Comparison of ENCODE assay signal across 10 cellular contexts in the genomic region with DNA sequence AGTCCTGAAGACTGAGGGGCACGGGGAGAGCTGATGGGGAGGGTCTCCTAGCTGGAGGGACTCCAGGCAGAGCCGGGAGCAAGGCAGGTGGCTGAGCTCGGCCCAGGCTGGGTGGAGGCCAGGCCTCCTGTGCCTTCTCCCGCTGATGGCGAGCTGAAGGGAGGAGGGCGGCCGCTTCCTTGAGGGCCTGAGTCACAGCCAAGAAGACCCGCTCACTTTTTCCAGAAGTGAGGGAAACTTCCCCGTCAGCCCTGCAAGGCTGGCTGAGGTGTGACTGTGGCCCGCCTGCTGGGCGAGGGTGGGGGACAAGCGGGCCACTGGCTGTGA. TPM values are rescaled to one million over a fixed set of nuclear protein-coding genes. Genes with fewer than 3 reads are reported as not detected.
A peak's percentile ranks its signal among the peaks of the same experiment; 100 is the strongest.
DNase-seq lines count a peak whose midpoint lies in the region; ATAC-seq, FAIRE-seq and TF ChIP-seq lines count a peak whose summit lies in the region.
"Had no signal": no experiment of that assay in that cellular context is flagged by ENCODE, and none has a peak within 500 bp of the region (broad histone marks: within the 10 kb centered on the region; RNA-seq: fewer than 3 reads in every experiment).

No MANE protein-coding gene starts in this region.

- peak overlapping the region; percentile 75 for H2AFZ ChIP-seq in keratinocyte (ENCODE audit: control insufficient read depth, low read length)
- no peak overlapping the region for H2AFZ ChIP-seq in Karpas-422 (ENCODE audit: low read length)

- H3K79me2 ChIP-seq in keratinocyte (ENCODE audit: control insufficient read depth, insufficient read depth, low read length): no peaks in the 10 kb centered on the region
- H3K79me2 ChIP-seq in Karpas-422 (ENCODE audit: low read length): no peaks in the 10 kb centered on the region

- peak overlapping the region; percentile 31 for H3K27ac ChIP-seq in keratinocyte (ENCODE audit: control insufficient read depth, insufficient read depth, low read length)
- H3K27ac ChIP-seq in Karpas-422 (ENCODE audit: low read length): no peak overlapping the region

- H3K4me3 ChIP-seq in keratinocyte (ENCODE audit: control insufficient read depth in 2 of 3, extremely low read depth in 1 of 3, insufficient read depth in 2 of 3, low read depth in 1 of 3, low read length in 3 of 3): peak overlapping the region in 1 of 3 experiments; percentile 27
- H3K4me3 ChIP-seq in Karpas-422 (ENCODE audit: low read length): no peak overlapping the region

- no peak for TF ChIP-seq CTCF in keratinocyte (optimal IDR thresholded peaks at IDR 0.05 in 1 of 3, IDR thresholded peaks at IDR 0.05 in 1 of 3, conservative IDR thresholded peaks at IDR 0.05 in 1 of 3; ENCODE audit: extremely low read depth in 1 of 3, insufficient read depth in 2 of 3, low read length in 3 of 3)

- H3K9ac ChIP-seq in keratinocyte (ENCODE audit: control insufficient read depth, extremely low read depth, insufficient read depth, low read length) (peak overlapping the region; percentile 52), Karpas-422 (ENCODE audit: low read length) (no peak overlapping the region)

- peak overlapping the region; percentile 56 for H3K4me2 ChIP-seq in keratinocyte (ENCODE audit: control insufficient read depth, extremely low read depth, insufficient read depth, low read depth, low read length)
- H3K4me2 ChIP-seq in Karpas-422 (ENCODE audit: low read depth, low read length, poor library complexity, severe bottlenecking): no peak overlapping the region

- FAIRE-seq in keratinocyte (lab: Jason Lieb, UNC): no peak
- FAIRE-seq: TTC549 had no signal

- dilution Hi-C loops in keratinocyte (cut with MboI; ENCODE audit: extremely low pct_ligation_motif_present, low sequenced_read_pairs): no loop called here

- no peaks in the 10 kb centered on the region for H3K9me2 ChIP-seq in Karpas-422 (replicated peaks; ENCODE audit: insufficient read depth, low read length)

- H3K4me1 ChIP-seq in keratinocyte (ENCODE audit: control insufficient read depth, extremely low read depth, insufficient read depth, low read length) (peaks cover 27% of the 10 kb centered on the region), Karpas-422 (ENCODE audit: low read length) (peaks cover 5% of the 10 kb centered on the region; the same call in 1 of the 2 replicates)

- no peaks in the 10 kb centered on the region for H3K9me3 ChIP-seq in keratinocyte (ENCODE audit: control insufficient read depth, low read depth, low read length)
- no peaks in the 10 kb centered on the region for H3K9me3 ChIP-seq in Karpas-422 (ENCODE audit: low read length)

- H3K36me3 ChIP-seq in keratinocyte (ENCODE audit: control insufficient read depth in 2 of 2, extremely low read depth in 1 of 2, insufficient read depth in 2 of 2, low read length in 2 of 2) (no peaks in the 10 kb centered on the region), Karpas-422 (ENCODE audit: insufficient read depth, low read length) (no peaks in the 10 kb centered on the region)

- H4K20me1 ChIP-seq in keratinocyte (ENCODE audit: control insufficient read depth, extremely low read depth, insufficient read depth, low read length): no peaks in the 10 kb centered on the region
- no peaks in the 10 kb centered on the region for H4K20me1 ChIP-seq in Karpas-422 (ENCODE audit: insufficient read depth, low read depth, low read length)

- peak; percentile 78 for DNase-seq in activated effector memory CD4-positive, alpha-beta T cell treated with anti-CD3 and anti-CD28 coated beads, Interleukin-2, amount 50 U/mL, for 16 hours
- no peak for DNase-seq in activated effector memory CD4-positive, alpha-beta T cell treated with Interleukin-2 at 50 U/mL for 16 hours
- peak; percentile 66 for DNase-seq in activated naive CD4-positive, alpha-beta T cell treated with anti-CD3 and anti-CD28 coated beads, Interleukin-2, amount 50 U/mL, for 16 hours
- no peak for DNase-seq in keratinocyte (ENCODE audit: low read depth, low spot score)
- DNase-seq in stimulated activated CD4-positive, alpha-beta T cell treated with anti-CD3 and anti-CD28 coated beads, Interleukin-4, amount 100 ng/mL, for 4 hours: peak; percentile 52 to 68
- DNase-seq in Karpas-422: no peak
- DNase-seq: DND-41 had no signal

- no peak for ATAC-seq in HG03196 (IDR thresholded peaks at IDR 0.05; ENCODE audit: unreplicated experiment)
- no peak for ATAC-seq in GM21423 (IDR thresholded peaks at IDR 0.05; ENCODE audit: unreplicated experiment)

- H3K9me1 ChIP-seq in keratinocyte (ENCODE audit: control insufficient read depth, extremely low read depth, insufficient read depth, low read length): no peaks in the 10 kb centered on the region

- H3K27me3 ChIP-seq in keratinocyte (ENCODE audit: control insufficient read depth, extremely low read depth, insufficient read depth, low read length) (no peaks in the 10 kb centered on the region), Karpas-422 (ENCODE audit: low read length) (no peaks in the 10 kb centered on the region)

RNA-seq across cellular contexts. Expression of gene VWA1, which starts 1.7 kb away (rescaled TPM):
- 5.0 to 6.7 TPM (median 6.5 TPM) in 3 replicates for polyA plus RNA-seq in keratinocyte
- 0.79 TPM for polyA plus RNA-seq in keratinocyte (2011; ENCODE audit: low read depth)
- polyA plus RNA-seq in keratinocyte (2011; cell fraction: cytosol; rRNA removed): 1.4 and 3.9 TPM in 2 replicates
- 5.0 and 8.3 TPM in 2 replicates for polyA plus RNA-seq in keratinocyte (2011; cell fraction: nucleus; rRNA removed)
- 3.7 and 16.1 TPM in 2 replicates for polyA plus RNA-seq in keratinocyte (2012; ENCODE audit: low replicate concordance)
- 1.7 to 3.9 TPM (median 2.3 TPM) in 3 replicates for polyA minus RNA-seq in keratinocyte
- polyA minus RNA-seq in keratinocyte (2011; cell fraction: cytosol; rRNA and poly(A)+ RNA removed): 10.6 TPM
- 4.7 and 7.9 TPM in 2 replicates for polyA minus RNA-seq in keratinocyte (2011; cell fraction: nucleus; rRNA and poly(A)+ RNA removed)
- not detected in 2 replicates for total RNA-seq in Karpas-422 (2014; rRNA removed; shearing (Covaris generic); ENCODE audit: low replicate concordance)

RNA-seq across cellular contexts. Expression of gene ANKRD65, which starts 12.7 kb away (rescaled TPM):
- polyA plus RNA-seq in keratinocyte: 4.6 to 6.5 TPM (median 5.1 TPM) in 3 replicates
- polyA plus RNA-seq in keratinocyte (2011; ENCODE audit: low read depth): 0.45 TPM
- polyA plus RNA-seq in keratinocyte (2011; cell fraction: cytosol; rRNA removed): 2.9 and 4.5 TPM in 2 replicates
- polyA plus RNA-seq in keratinocyte (2011; cell fraction: nucleus; rRNA removed): 4.0 and 5.7 TPM in 2 replicates
- 2.4 and 7.2 TPM in 2 replicates for polyA plus RNA-seq in keratinocyte (2012; ENCODE audit: low replicate concordance)
- polyA minus RNA-seq in keratinocyte: 0.64 to 1.9 TPM (median 1.0 TPM) in 3 replicates
- 6.5 TPM for polyA minus RNA-seq in keratinocyte (2011; cell fraction: cytosol; rRNA and poly(A)+ RNA removed)
- polyA minus RNA-seq in keratinocyte (2011; cell fraction: nucleus; rRNA and poly(A)+ RNA removed): 0.62 and 1.6 TPM in 2 replicates
- not detected in 2 replicates for total RNA-seq in Karpas-422 (2014; rRNA removed; shearing (Covaris generic); ENCODE audit: low replicate concordance)

RNA-seq across cellular contexts. Expression of gene ATAD3C, which starts 15.7 kb away (rescaled TPM):
- polyA plus RNA-seq in keratinocyte: 0.39 to 0.72 TPM (median 0.45 TPM) in 3 replicates
- not detected for polyA plus RNA-seq in keratinocyte (2011; ENCODE audit: low read depth)
- 0.26 and 0.73 TPM in 2 replicates for polyA plus RNA-seq in keratinocyte (2011; cell fraction: cytosol; rRNA removed)
- polyA plus RNA-seq in keratinocyte (2011; cell fraction: nucleus; rRNA removed): 0.13 and 0.16 TPM in 2 replicates
- 0.42 and 0.49 TPM in 2 replicates for polyA plus RNA-seq in keratinocyte (2012; ENCODE audit: low replicate concordance)
- polyA minus RNA-seq in keratinocyte: 0.45 TPM in 1 of 3 replicates, not detected in the others
- not detected for polyA minus RNA-seq in keratinocyte (2011; cell fraction: cytosol; rRNA and poly(A)+ RNA removed)
- polyA minus RNA-seq in keratinocyte (2011; cell fraction: nucleus; rRNA and poly(A)+ RNA removed): not detected in 2 replicates
- total RNA-seq in Karpas-422 (2014; rRNA removed; shearing (Covaris generic); ENCODE audit: low replicate concordance): 0.51 TPM in 1 of 2 replicates, not detected in the other

RNA-seq across cellular contexts. Expression of gene MRPL20, which starts 26.7 kb away (rescaled TPM):
- polyA plus RNA-seq in keratinocyte: 94.3 to 169 TPM (median 133 TPM) in 3 replicates
- polyA plus RNA-seq in keratinocyte (2011; ENCODE audit: low read depth): 31.7 TPM
- polyA plus RNA-seq in keratinocyte (2011; cell fraction: cytosol; rRNA removed): 121 and 139 TPM in 2 replicates
- polyA plus RNA-seq in keratinocyte (2011; cell fraction: nucleus; rRNA removed): 71.0 and 73.2 TPM in 2 replicates
- polyA plus RNA-seq in keratinocyte (2012; ENCODE audit: low replicate concordance): 118 and 167 TPM in 2 replicates
- polyA minus RNA-seq in keratinocyte: 42.8 to 84.5 TPM (median 75.4 TPM) in 3 replicates
- 137 TPM for polyA minus RNA-seq in keratinocyte (2011; cell fraction: cytosol; rRNA and poly(A)+ RNA removed)
- 25.4 and 27.8 TPM in 2 replicates for polyA minus RNA-seq in keratinocyte (2011; cell fraction: nucleus; rRNA and poly(A)+ RNA removed)
- total RNA-seq in Karpas-422 (2014; rRNA removed; shearing (Covaris generic); ENCODE audit: low replicate concordance): 136 and 151 TPM in 2 replicates

RNA-seq across cellular contexts. Expression of gene CCNL2, which starts 34.6 kb away (rescaled TPM):
- polyA plus RNA-seq in keratinocyte: 97.0 to 171 TPM (median 140 TPM) in 3 replicates
- polyA plus RNA-seq in keratinocyte (2011; ENCODE audit: low read depth): 75.5 TPM
- polyA plus RNA-seq in keratinocyte (2011; cell fraction: cytosol; rRNA removed): 28.4 and 29.1 TPM in 2 replicates
- 897 and 930 TPM in 2 replicates for polyA plus RNA-seq in keratinocyte (2011; cell fraction: nucleus; rRNA removed)
- 61.3 and 150 TPM in 2 replicates for polyA plus RNA-seq in keratinocyte (2012; ENCODE audit: low replicate concordance)
- 41.8 to 80.5 TPM (median 44.9 TPM) in 3 replicates for polyA minus RNA-seq in keratinocyte
- 10.7 TPM for polyA minus RNA-seq in keratinocyte (2011; cell fraction: cytosol; rRNA and poly(A)+ RNA removed)
- 90.2 and 130 TPM in 2 replicates for polyA minus RNA-seq in keratinocyte (2011; cell fraction: nucleus; rRNA and poly(A)+ RNA removed)
- 97.9 and 152 TPM in 2 replicates for total RNA-seq in Karpas-422 (2014; rRNA removed; shearing (Covaris generic); ENCODE audit: low replicate concordance)

Comparison
In these comparisons a context has a peak if more than half of its experiments do, and no peak if none do; other contexts are left out.
1. DNase-seq: peak in activated effector memory CD4-positive, alpha-beta T cell treated with anti-CD3 and anti-CD28 coated beads, Interleukin-2, amount 50 U/mL, for 16 hours (single experiment), activated naive CD4-positive, alpha-beta T cell treated with anti-CD3 and anti-CD28 coated beads, Interleukin-2, amount 50 U/mL, for 16 hours (single experiment) and stimulated activated CD4-positive, alpha-beta T cell treated with anti-CD3 and anti-CD28 coated beads, Interleukin-4, amount 100 ng/mL, for 4 hours (2 of 2); none in activated effector memory CD4-positive, alpha-beta T cell treated with Interleukin-2 at 50 U/mL for 16 hours (single experiment), keratinocyte (single experiment) and Karpas-422 (single experiment).